Comparison of ENCODE assay signal across 1 cellular context in genomic region chr5:84162695-84163094, GRCh38.
TF ChIP-seq lines count a peak whose summit lies in the region.

No MANE protein-coding gene starts in this region.

TF ChIP-seq in HepG2, 621 proteins besides CTCF, POLR2A, EP300 and RAD21 (continued from another document):
- TF ChIP-seq HNF1B (CRISPR knock-in tag; IDR thresholded peaks at IDR 0.05) (no peak), ZNF101 (CRISPR knock-in tag; IDR thresholded peaks at IDR 0.05; ENCODE audit: borderline replicate concordance, low read depth) (no peak), ZNF143 (CRISPR knock-in tag; IDR thresholded peaks at IDR 0.05) (no peak), KLF6 (CRISPR knock-in tag; IDR thresholded peaks at IDR 0.05) (no peak)
